In genomic region chr20:16639027-16639941, GRCh38 we compare ENCODE assay signal across 14 cellular contexts.
"Had no signal": no experiment of that assay in that cellular context is flagged by ENCODE, and none has a peak within 500 bp of the region (broad histone marks: within the 10 kb centered on the region; RNA-seq: fewer than 3 reads in every experiment).

No MANE protein-coding gene starts in this region.

- H3K9me3 ChIP-seq: esophagus squamous epithelium, heart left ventricle, lower lobe of right lung, ovary, stomach, thoracic aorta, uterus had no signal

- H3K4me3 ChIP-seq: esophagus squamous epithelium, heart left ventricle, lower lobe of right lung, ovary, stomach, thoracic aorta, uterus had no signal

- H3K36me3 ChIP-seq: esophagus squamous epithelium, heart left ventricle, lower lobe of right lung, ovary, stomach, thoracic aorta, uterus had no signal

- H3K27me3 ChIP-seq: foreskin keratinocyte, ovary, stomach, uterus had no signal

- H3K4me1 ChIP-seq: esophagus squamous epithelium, foreskin keratinocyte, heart left ventricle, lower lobe of right lung, stomach, uterus had no signal

- H3K36me3 Mint-ChIP-seq: naive thymus-derived CD4-positive, alpha-beta T cell had no signal

- ATAC-seq: activated CD8-positive, alpha-beta T cell treated with anti-CD3 and anti-CD28 coated beads, Interleukin-2, amount 10 ng/mL, durations not matched to agents 7 days and 5 days; foreskin keratinocyte; heart left ventricle; lower lobe of right lung; naive thymus-derived CD4-positive, alpha-beta T cell had no signal

- DNase-seq: activated CD4-positive, alpha-beta T cell treated with anti-CD3 and anti-CD28 coated beads for 48 hours; activated CD8-positive, alpha-beta memory T cell treated with anti-CD3 and anti-CD28 coated beads, Interleukin-2, amount 50 U/mL, for 48 hours; activated CD8-positive, alpha-beta T cell treated with anti-CD3 and anti-CD28 coated beads, Interleukin-2, amount 10 ng/mL, durations not matched to agents 7 days and 5 days; aorta; esophagus squamous epithelium; foreskin keratinocyte; heart left ventricle; lower lobe of right lung; naive thymus-derived CD4-positive, alpha-beta T cell; ovary; retina; stomach; uterus had no signal

- H3K9me3 Mint-ChIP-seq: naive thymus-derived CD4-positive, alpha-beta T cell had no signal

- H3K4me1 Mint-ChIP-seq: naive thymus-derived CD4-positive, alpha-beta T cell had no signal

- H3K27ac ChIP-seq: esophagus squamous epithelium, foreskin keratinocyte, heart left ventricle, lower lobe of right lung, ovary, stomach, thoracic aorta, uterus had no signal

- H3K27ac Mint-ChIP-seq: activated CD8-positive, alpha-beta T cell treated with anti-CD3 and anti-CD28 coated beads, Interleukin-2, amount 10 ng/mL, durations not matched to agents 7 days and 5 days; naive thymus-derived CD4-positive, alpha-beta T cell had no signal

- H3K4me3 Mint-ChIP-seq: activated CD8-positive, alpha-beta T cell treated with anti-CD3 and anti-CD28 coated beads, Interleukin-2, amount 10 ng/mL, durations not matched to agents 7 days and 5 days; naive thymus-derived CD4-positive, alpha-beta T cell had no signal
